ENCODE assay signal across 32 cellular contexts in the genomic region with DNA sequence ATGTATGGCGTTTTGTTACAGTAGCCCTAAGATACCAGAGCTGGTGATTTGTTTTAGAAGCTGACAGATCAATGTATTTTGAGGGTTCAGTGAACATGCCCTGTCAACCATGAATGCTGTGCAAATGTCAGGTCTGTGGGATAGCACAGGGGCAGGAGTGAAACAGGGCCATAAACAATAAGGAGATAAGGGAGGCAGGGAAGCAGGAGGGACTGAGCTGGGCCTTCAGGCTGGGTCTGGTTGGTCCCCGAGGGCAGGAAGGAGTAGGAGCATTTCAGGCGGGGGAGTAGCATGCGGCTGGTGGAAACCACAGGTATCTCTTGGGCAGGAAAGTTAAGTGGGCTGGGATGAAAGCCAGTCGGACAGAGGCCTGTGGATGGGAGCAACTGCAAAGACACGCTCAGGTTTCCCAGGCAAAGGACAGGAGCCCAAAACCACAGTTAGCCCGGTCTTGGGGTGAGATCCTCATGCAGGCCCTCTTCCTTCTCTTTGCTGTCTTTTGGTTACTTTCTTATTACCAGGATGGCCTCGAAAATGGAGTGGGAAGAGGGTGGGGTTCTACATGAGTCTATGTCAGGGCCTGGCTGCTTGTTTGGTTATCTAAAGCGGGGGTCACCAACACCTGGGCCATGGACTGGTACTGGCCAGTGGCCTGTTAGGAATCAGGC.
DNase-seq lines count a peak whose midpoint lies in the region; TF ChIP-seq lines count a peak whose summit lies in the region.
"Had no signal": no experiment of that assay in that cellular context is flagged by ENCODE, and none has a peak within 500 bp of the region (broad histone marks: within the 10 kb centered on the region; RNA-seq: fewer than 3 reads in every experiment).

No MANE protein-coding gene starts in this region.

- CTCF ChIA-PET in CD8-positive, alpha-beta memory T cell (lab: Charles Lee): no interaction called here
- CTCF ChIA-PET in HEK293T (lab: Yijun Ruan, JAX): interaction anchor here (1.0 kb wide), 1 partner anchor 23 kb away, joined by 5 read pairs; no protein-coding TSS in a partner anchor

- 90% methylated on average over 9 of the region's 9 CpGs for WGBS in prostate gland

- no peaks in the 10 kb centered on the region for H3K36me3 ChIP-seq in CD8-positive, alpha-beta memory T cell (ENCODE audit: insufficient read depth, low read length)
- H3K36me3 ChIP-seq in prostate gland: no peaks in the 10 kb centered on the region
- H3K36me3 ChIP-seq: BLaER1 treated with 17β-estradiol and CSF1 and Interleukin-3, amounts not matched to agents 10 nM and 100 nM; cardiac muscle cell; esophagus squamous epithelium; ovary; right atrium auricular region; SJCRH30; spleen had no signal

- no peak overlapping the region for H3K4me3 ChIP-seq in CD8-positive, alpha-beta memory T cell (ENCODE audit: low read length)
- no peak overlapping the region for H3K4me3 ChIP-seq in prostate gland
- H3K4me3 ChIP-seq: BLaER1 treated with 17β-estradiol and CSF1 and Interleukin-3, amounts not matched to agents 10 nM and 100 nM; cardiac muscle cell; coronary artery; esophagus squamous epithelium; ovary; right atrium auricular region; SJCRH30; spleen had no signal

- no peak for DNase-seq in CD8-positive, alpha-beta memory T cell
- DNase-seq in HT1080 (ENCODE audit: low read depth) (peak; percentile 42), astrocyte of the hippocampus (ENCODE audit: low read depth, low spot score) (peak; percentile 24), nephron progenitor cell (no peak), HEK293T (ENCODE audit: extremely low spot score) (no peak), OCI-M2 (lab: John Stamatoyannopoulos, UW; ENCODE audit: unreplicated experiment) (no peak), prostate gland (ENCODE audit: low spot score) (no peak)
- no peak for DNase-seq in effector CD8-positive, alpha-beta T cell (lab: John Stamatoyannopoulos, UW)
- DNase-seq: ACHN; activated B cell treated with CpG ODN at 0.5 μM for 24 hours; activated CD4-positive, alpha-beta T cell treated with anti-CD3 and anti-CD28 coated beads, Interleukin-2, amount 50 U/mL, for 4 hours; activated naive CD4-positive, alpha-beta T cell treated with anti-CD3 and anti-CD28 coated beads, Interleukin-2, amount 10 ng/mL, durations not matched to agents 7 days and 5 days; COR-L47; DMS79 treated with DMSO at 0.1 percent for 48 hours; effector memory CD8-positive, alpha-beta T cell; esophagus squamous epithelium; hypothalamus; immature natural killer cell; IMR-90; midbrain; natural killer cell; NCI-H1436; NCI-H748 treated with DMSO at 0.1 percent for 48 hours; ovary; spleen; stimulated activated CD4-positive, alpha-beta T cell treated with anti-CD3 and anti-CD28 coated beads, Interleukin-2, amount 100 ng/mL, for 48 hours; trophoblast cell had no signal

- peaks cover 0 to 7% (median 3%) of the 10 kb centered on the region in 5 donors for H3K9me3 Mint-ChIP-seq in CD8-positive, alpha-beta memory T cell
- H3K9me3 Mint-ChIP-seq in nephron progenitor cell: peaks cover 23% of the 10 kb centered on the region
- H3K9me3 Mint-ChIP-seq: activated naive CD4-positive, alpha-beta T cell treated with anti-CD3 and anti-CD28 coated beads, Interleukin-2, amount 10 ng/mL, durations not matched to agents 7 days and 5 days; natural killer cell had no signal

- no peaks in the 10 kb centered on the region for H3K4me1 ChIP-seq in CD8-positive, alpha-beta memory T cell (ENCODE audit: insufficient read depth, low read length)
- no peaks in the 10 kb centered on the region for H3K4me1 ChIP-seq in prostate gland (replicated peaks)
- H3K4me1 ChIP-seq: right atrium auricular region had no signal

- intact Hi-C loops in prostate gland (cut with DNase I): no loop called here

- no peaks in the 10 kb centered on the region for H3K9me3 ChIP-seq in CD8-positive, alpha-beta memory T cell (ENCODE audit: low read length)
- no peaks in the 10 kb centered on the region for H3K9me3 ChIP-seq in prostate gland
- H3K9me3 ChIP-seq: esophagus squamous epithelium, ovary had no signal

- TF ChIP-seq CTCF in nephron progenitor cell (IDR thresholded peaks at IDR 0.05): no peak
- TF ChIP-seq CTCF in prostate gland (IDR thresholded peaks at IDR 0.05): no peak

- H3K4me1 Mint-ChIP-seq in CD8-positive, alpha-beta memory T cell: no peaks in the 10 kb centered on the region
- peaks cover 17% of the 10 kb centered on the region for H3K4me1 Mint-ChIP-seq in nephron progenitor cell
- H3K4me1 Mint-ChIP-seq: activated naive CD4-positive, alpha-beta T cell treated with anti-CD3 and anti-CD28 coated beads, Interleukin-2, amount 10 ng/mL, durations not matched to agents 7 days and 5 days; immature natural killer cell; natural killer cell had no signal

- no peak for TF ChIP-seq POLR2A in prostate gland (IDR thresholded peaks at IDR 0.05)

- no peak overlapping the region for H3K27ac Mint-ChIP-seq in CD8-positive, alpha-beta memory T cell
- no peak overlapping the region for H3K27ac Mint-ChIP-seq in nephron progenitor cell
- H3K27ac Mint-ChIP-seq: activated B cell treated with CpG ODN at 0.5 μM for 24 hours; activated naive CD4-positive, alpha-beta T cell treated with anti-CD3 and anti-CD28 coated beads, Interleukin-2, amount 10 ng/mL, durations not matched to agents 7 days and 5 days; effector memory CD8-positive, alpha-beta T cell; immature natural killer cell had no signal

- H3K27me3 Mint-ChIP-seq in CD8-positive, alpha-beta memory T cell: peaks cover 22 to 32% of the 10 kb centered on the region in 2 donors
- H3K27me3 Mint-ChIP-seq in nephron progenitor cell (ENCODE audit: low read depth, poor library complexity): peaks cover 25% of the 10 kb centered on the region

- POLR2A ChIA-PET in CD8-positive, alpha-beta memory T cell (lab: Charles Lee): no interaction called here
- POLR2A ChIA-PET in HEK293T (lab: Yijun Ruan, JAX): no interaction called here

- H3K27me3 ChIP-seq in CD8-positive, alpha-beta memory T cell (ENCODE audit: insufficient read depth, low read length, poor library complexity, severe bottlenecking): no peaks in the 10 kb centered on the region
- H3K27me3 ChIP-seq in prostate gland (replicated peaks; ENCODE audit: insufficient read depth): no peaks in the 10 kb centered on the region
- H3K27me3 ChIP-seq: BLaER1 treated with 17β-estradiol and CSF1 and Interleukin-3, amounts not matched to agents 10 nM and 100 nM; cardiac muscle cell; ovary; right atrium auricular region; SJCRH30; spleen had no signal

- H3K27ac ChIP-seq in CD8-positive, alpha-beta memory T cell (ENCODE audit: low read depth, low read length): peak overlapping the region; percentile 72
- H3K27ac ChIP-seq in prostate gland: no peak overlapping the region
- H3K27ac ChIP-seq: BLaER1 treated with 17β-estradiol and CSF1 and Interleukin-3, amounts not matched to agents 10 nM and 100 nM; cardiac muscle cell; coronary artery; esophagus squamous epithelium; ovary; right atrium auricular region; SJCRH30; spleen had no signal

- no peaks in the 10 kb centered on the region for H3K36me3 Mint-ChIP-seq in CD8-positive, alpha-beta memory T cell
- no peaks in the 10 kb centered on the region for H3K36me3 Mint-ChIP-seq in nephron progenitor cell (ENCODE audit: low read depth)
- H3K36me3 Mint-ChIP-seq: activated naive CD4-positive, alpha-beta T cell treated with anti-CD3 and anti-CD28 coated beads, Interleukin-2, amount 10 ng/mL, durations not matched to agents 7 days and 5 days; immature natural killer cell; natural killer cell had no signal

- H3K4me3 Mint-ChIP-seq in CD8-positive, alpha-beta memory T cell: no peak overlapping the region
- peak overlapping the region; percentile 41 for H3K4me3 Mint-ChIP-seq in nephron progenitor cell
- H3K4me3 Mint-ChIP-seq: activated B cell treated with CpG ODN at 0.5 μM for 24 hours; activated naive CD4-positive, alpha-beta T cell treated with anti-CD3 and anti-CD28 coated beads, Interleukin-2, amount 10 ng/mL, durations not matched to agents 7 days and 5 days; effector memory CD8-positive, alpha-beta T cell; immature natural killer cell; natural killer cell had no signal

TF ChIP-seq in HEK293T, 16 proteins besides CTCF, POLR2A, EP300 and RAD21:
- TF ChIP-seq L3MBTL2 (conservative IDR thresholded peaks at IDR 0.05): no peak
- TF ChIP-seq NFRKB (IDR thresholded peaks at IDR 0.05): no peak
- TF ChIP-seq LEF1 (IDR thresholded peaks at IDR 0.05; ENCODE audit: borderline replicate concordance): no peak
- no peak for TF ChIP-seq FOXA1 (IDR thresholded peaks at IDR 0.05)
- no peak for TF ChIP-seq SP1 (IDR thresholded peaks at IDR 0.05)
- TF ChIP-seq HDGF (IDR thresholded peaks at IDR 0.05; ENCODE audit: borderline replicate concordance): no peak
- no peak for TF ChIP-seq FOXM1 (IDR thresholded peaks at IDR 0.05; ENCODE audit: borderline replicate concordance)
- TF ChIP-seq ARNT (IDR thresholded peaks at IDR 0.05): no peak
- no peak for TF ChIP-seq ELF4 (IDR thresholded peaks at IDR 0.05)
- no peak for TF ChIP-seq CTBP1 (IDR thresholded peaks at IDR 0.05; ENCODE audit: borderline replicate concordance)
- TF ChIP-seq, protein P1, sequence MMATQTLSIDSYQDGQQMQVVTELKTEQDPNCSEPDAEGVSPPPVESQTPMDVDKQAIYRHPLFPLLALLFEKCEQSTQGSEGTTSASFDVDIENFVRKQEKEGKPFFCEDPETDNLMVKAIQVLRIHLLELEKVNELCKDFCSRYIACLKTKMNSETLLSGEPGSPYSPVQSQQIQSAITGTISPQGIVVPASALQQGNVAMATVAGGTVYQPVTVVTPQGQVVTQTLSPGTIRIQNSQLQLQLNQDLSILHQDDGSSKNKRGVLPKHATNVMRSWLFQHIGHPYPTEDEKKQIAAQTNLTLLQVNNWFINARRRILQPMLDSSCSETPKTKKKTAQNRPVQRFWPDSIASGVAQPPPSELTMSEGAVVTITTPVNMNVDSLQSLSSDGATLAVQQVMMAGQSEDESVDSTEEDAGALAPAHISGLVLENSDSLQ (IDR thresholded peaks at IDR 0.05): no peak
- TF ChIP-seq FOXK2 (IDR thresholded peaks at IDR 0.05): no peak
- no peak for TF ChIP-seq BHLHE40 (IDR thresholded peaks at IDR 0.05; ENCODE audit: borderline replicate concordance)
- TF ChIP-seq TARDBP (IDR thresholded peaks at IDR 0.05): no peak

Comparison
In these comparisons a context has a peak if more than half of its experiments do, and no peak if none do; other contexts are left out.
1. DNase-seq: peak in HT1080 (single experiment) and astrocyte of the hippocampus (single experiment); none in CD8-positive, alpha-beta memory T cell (0 of 5), nephron progenitor cell (single experiment), HEK293T (single experiment), effector CD8-positive, alpha-beta T cell (single experiment), OCI-M2 (single experiment) and prostate gland (single experiment).